18 cellular contexts compared by ENCODE assay signal in genomic region chr14:34275038-34275437, GRCh38.
"Had no signal": no experiment of that assay in that cellular context is flagged by ENCODE, and none has a peak within 500 bp of the region (broad histone marks: within the 10 kb centered on the region; RNA-seq: fewer than 3 reads in every experiment).

No MANE protein-coding gene starts in this region.

- H3K4me1 ChIP-seq: gastrocnemius medialis had no signal

- H3K4me1 Mint-ChIP-seq: activated naive CD8-positive, alpha-beta T cell treated with anti-CD3 and anti-CD28 coated beads, Interleukin-2, amount 10 ng/mL, durations not matched to agents 7 days and 5 days had no signal

- H3K27ac Mint-ChIP-seq: activated CD4-positive, alpha-beta T cell treated with anti-CD3 and anti-CD28 coated beads, Interleukin-2, amount 10 ng/mL, durations not matched to agents 24 days and 14 days; activated CD8-positive, alpha-beta T cell treated with anti-CD3 and anti-CD28 coated beads for 36 hours; activated naive CD8-positive, alpha-beta T cell treated with anti-CD3 and anti-CD28 coated beads, Interleukin-2, amount 10 ng/mL, durations not matched to agents 7 days and 5 days; activated T-helper 17 cell treated with anti-CD3 and anti-CD28 coated beads, Interleukin-2, amount 50 U/mL, for 72 hours; endodermal cell; stimulated activated naive CD8-positive, alpha-beta T cell treated with anti-CD3 and anti-CD28 coated beads, Interleukin-15, Interleukin-2, amounts not matched to agents 100 ng/mL and 50 ng/mL, for 24 hours; type B pancreatic cell had no signal

- DNase-seq: activated CD4-positive, alpha-beta T cell treated with anti-CD3 and anti-CD28 coated beads, Interleukin-2, amount 10 ng/mL, durations not matched to agents 24 days and 14 days; activated CD8-positive, alpha-beta T cell treated with anti-CD3 and anti-CD28 coated beads for 36 hours; activated naive CD4-positive, alpha-beta T cell treated with Interleukin-2 at 50 U/mL for 16 hours; activated naive CD8-positive, alpha-beta T cell treated with anti-CD3 and anti-CD28 coated beads, Interleukin-2, amount 10 ng/mL, durations not matched to agents 7 days and 5 days; activated T-cell treated with anti-CD3 and anti-CD28 coated beads, Interleukin-2, amount 50 U/mL, for 1 hour; body of pancreas; endodermal cell; gastrocnemius medialis; kidney; midbrain; T-helper 9 cell had no signal

- H3K4me3 Mint-ChIP-seq: activated CD4-positive, alpha-beta T cell treated with anti-CD3 and anti-CD28 coated beads, Interleukin-2, amount 10 ng/mL, durations not matched to agents 24 days and 14 days; activated CD8-positive, alpha-beta T cell treated with anti-CD3 and anti-CD28 coated beads for 36 hours; activated naive CD8-positive, alpha-beta T cell treated with anti-CD3 and anti-CD28 coated beads, Interleukin-2, amount 10 ng/mL, durations not matched to agents 7 days and 5 days; activated T-helper 17 cell treated with anti-CD3 and anti-CD28 coated beads, Interleukin-2, amount 50 U/mL, for 72 hours; endodermal cell; stimulated activated naive CD8-positive, alpha-beta T cell treated with anti-CD3 and anti-CD28 coated beads, Interleukin-15, Interleukin-2, amounts not matched to agents 100 ng/mL and 50 ng/mL, for 24 hours; type B pancreatic cell had no signal

- H3K36me3 Mint-ChIP-seq: activated naive CD8-positive, alpha-beta T cell treated with anti-CD3 and anti-CD28 coated beads, Interleukin-2, amount 10 ng/mL, durations not matched to agents 7 days and 5 days; type B pancreatic cell had no signal

- H3K27me3 Mint-ChIP-seq: progenitor cell of endocrine pancreas, type B pancreatic cell had no signal

- H3K9me3 ChIP-seq: body of pancreas, gastrocnemius medialis had no signal

- H3K9me3 Mint-ChIP-seq: activated CD4-positive, alpha-beta T cell treated with anti-CD3 and anti-CD28 coated beads, Interleukin-2, amount 10 ng/mL, durations not matched to agents 24 days and 14 days; activated CD8-positive, alpha-beta T cell treated with anti-CD3 and anti-CD28 coated beads for 36 hours; activated naive CD8-positive, alpha-beta T cell treated with anti-CD3 and anti-CD28 coated beads, Interleukin-2, amount 10 ng/mL, durations not matched to agents 7 days and 5 days; activated T-helper 17 cell treated with anti-CD3 and anti-CD28 coated beads, Interleukin-2, amount 50 U/mL, for 72 hours; stimulated activated naive CD8-positive, alpha-beta T cell treated with anti-CD3 and anti-CD28 coated beads, Interleukin-15, Interleukin-2, amounts not matched to agents 100 ng/mL and 50 ng/mL, for 24 hours; type B pancreatic cell had no signal

- ATAC-seq: activated CD8-positive, alpha-beta T cell treated with anti-CD3 and anti-CD28 coated beads for 36 hours; activated T-helper 17 cell treated with anti-CD3 and anti-CD28 coated beads, Interleukin-2, amount 50 U/mL, for 72 hours; body of pancreas; gastrocnemius medialis; left lobe of liver had no signal

- FAIRE-seq: colon, kidney had no signal

- H3K27ac ChIP-seq: body of pancreas, gastrocnemius medialis had no signal

- H3K4me3 ChIP-seq: body of pancreas, gastrocnemius medialis, lung had no signal

- H3K27me3 ChIP-seq: body of pancreas, gastrocnemius medialis had no signal

- H3K36me3 ChIP-seq: gastrocnemius medialis had no signal
